ENCODE assay signal across 8 cellular contexts in genomic region chrX:47193475-47194241, GRCh38. TPM values are rescaled to one million over a fixed set of nuclear protein-coding genes. Genes with fewer than 3 reads are reported as not detected.
DNase-seq lines count a peak whose midpoint lies in the region; ATAC-seq, FAIRE-seq and TF ChIP-seq lines count a peak whose summit lies in the region.

Gene UBA1, plus strand, starts transcription at chrX:47193829. Its CDS starts 4,974 bp downstream, at chrX:47198803.

- intact Hi-C loops in Caco-2 (cut with micrococcal nuclease; ENCODE audit: unreplicated experiment) = loop anchor here (1.0 to 10.0 kb wide), 5 partner anchors 119 to 451 kb away; partner anchors contain the start of gene ZNF41

- H3K4me3 Mint-ChIP-seq in Caco-2 (ENCODE audit: unreplicated experiment) = peak within 1 kb of the TSS; percentile 82
- H3K4me3 Mint-ChIP-seq in activated CD8-positive, alpha-beta memory T cell treated with anti-CD3 and anti-CD28 coated beads, Interleukin-2, amount 10 ng/mL, durations not matched to agents 7 days and 5 days = peak within 1 kb of the TSS; percentile 89

- H2BK15ac ChIP-seq in H1 (ENCODE audit: low read length) = no peak within 1 kb of the TSS

- no peak within 1 kb of the TSS for H2BK20ac ChIP-seq in H1 (ENCODE audit: low read length)

- peaks cover 5 to 22% of the 10 kb centered on the region in 2 experiments for H4K20me1 ChIP-seq in H1 (replicated peaks in 1 of 2; ENCODE audit: control insufficient read depth in 1 of 2, insufficient read depth in 2 of 2, low read length in 2 of 2)

- H3K27me3 ChIP-seq in Caco-2 (replicated peaks; ENCODE audit: control insufficient read depth, insufficient read depth, low read length) = no peaks in the 10 kb centered on the region
- H3K27me3 ChIP-seq in HUES48 (ENCODE audit: control insufficient read depth, insufficient read depth, low read length) = no peaks in the 10 kb centered on the region
- no peaks in the 10 kb centered on the region for H3K27me3 ChIP-seq in NT2/D1 (ENCODE audit: insufficient read depth, insufficient read length)
- no peaks in the 10 kb centered on the region for H3K27me3 ChIP-seq in H1 (replicated peaks in 1 of 4; ENCODE audit: control insufficient read depth in 3 of 4, extremely low read depth in 1 of 4, insufficient read depth in 3 of 4, low read length in 3 of 4)

- no peaks in the 10 kb centered on the region for H3K36me3 ChIP-seq in Caco-2 (ENCODE audit: control insufficient read depth, insufficient read depth, low read length)
- H3K36me3 ChIP-seq in HUES48 (ENCODE audit: control insufficient read depth, insufficient read depth, low read length) = peaks cover 35% of the 10 kb centered on the region
- H3K36me3 ChIP-seq in NT2/D1 (ENCODE audit: insufficient read depth, insufficient read length, low read length) = peaks cover 42% of the 10 kb centered on the region
- peaks cover 0 to 21% (median 7%) of the 10 kb centered on the region in 4 experiments; a peak in 6 of 8 replicates for H3K36me3 ChIP-seq in H1 (ENCODE audit: control insufficient read depth in 2 of 4, insufficient read depth in 4 of 4, low read length in 3 of 4)

- ATAC-seq in GM21381 (IDR thresholded peaks at IDR 0.05; ENCODE audit: unreplicated experiment) = peak; percentile 65
- peak; percentile 74 for ATAC-seq in activated CD8-positive, alpha-beta memory T cell treated with anti-CD3 and anti-CD28 coated beads, Interleukin-2, amount 10 ng/mL, durations not matched to agents 7 days and 5 days

- CTCF ChIA-PET in Caco-2 (lab: Charles Lee) = interaction anchor here (0.7 to 0.8 kb wide), 2 partner anchors 107 to 329 kb away, joined by 3 to 4 read pairs; no protein-coding TSS in a partner anchor
- CTCF ChIA-PET in activated CD8-positive, alpha-beta memory T cell treated with anti-CD3 and anti-CD28 coated beads, Interleukin-2, amount 10 ng/mL, durations not matched to agents 7 days and 5 days (lab: Charles Lee) = interaction anchor here (1.0 to 1.8 kb wide), 6 partner anchors 45 to 329 kb away, joined by 3 to 8 read pairs (median 4); no protein-coding TSS in a partner anchor
- CTCF ChIA-PET in H1 (lab: Charles Lee; ENCODE audit: partially characterized antibody) = interaction anchor here (1.0 to 1.2 kb wide), 2 partner anchors 76 to 118 kb away, joined by 3 read pairs; no protein-coding TSS in a partner anchor

- 1% methylated on average over 22 of the region's 52 CpGs; no CpG with 5 or more reads in 1 of the 2 experiments for WGBS in H1 (ENCODE audit: extremely low coverage in 1 of 2, insufficient coverage in 1 of 2, insufficient read length in 1 of 2, insufficient replicate concordance in 2 of 2, low coverage in 1 of 2, low lambda C conversion rate in 2 of 2, missing lambda C conversion rate in 1 of 2), 2 experiments

- POLR2A ChIA-PET in Caco-2 (lab: Charles Lee) = interaction anchor here (1.0 kb wide), 1 partner anchor 119 kb away, joined by 4 read pairs; no protein-coding TSS in a partner anchor
- POLR2A ChIA-PET in H1 (lab: Charles Lee; ENCODE audit: partially characterized antibody) = interaction anchor here (1.0 to 1.5 kb wide), 6 partner anchors 12 to 168 kb away, joined by 3 to 6 read pairs (median 4); no protein-coding TSS in a partner anchor

- H3K27me3 Mint-ChIP-seq in Caco-2 (ENCODE audit: insufficient read depth, unreplicated experiment) = no peaks in the 10 kb centered on the region
- no peaks in the 10 kb centered on the region for H3K27me3 Mint-ChIP-seq in activated CD8-positive, alpha-beta memory T cell treated with anti-CD3 and anti-CD28 coated beads, Interleukin-2, amount 10 ng/mL, durations not matched to agents 7 days and 5 days

- H3K4me3 ChIP-seq in Caco-2 (ENCODE audit: low read depth, low read length) = peak within 1 kb of the TSS; percentile 75
- peak within 1 kb of the TSS; percentile 97 for H3K4me3 ChIP-seq in HUES48 (ENCODE audit: low read depth, low read length)
- peak within 1 kb of the TSS; percentile 84 for H3K4me3 ChIP-seq in NT2/D1 (ENCODE audit: insufficient read length, low read depth)
- H3K4me3 ChIP-seq in H1 (ENCODE audit: extremely low read depth in 1 of 4, insufficient read depth in 2 of 4, low read depth in 3 of 4, low read length in 4 of 4) = peak within 1 kb of the TSS; percentile 70 to 97 (median 83)

- TF ChIP-seq EP300 in H1 (IDR thresholded peaks at IDR 0.05; ENCODE audit: borderline replicate concordance in 1 of 2, low read depth in 2 of 2, low read length in 2 of 2) = no peak

- no peak within 1 kb of the TSS for H2BK12ac ChIP-seq in H1 (ENCODE audit: low read depth, low read length)

- peaks cover 3% of the 10 kb centered on the region; the same call in 1 of the 2 replicates for H3K79me1 ChIP-seq in H1 (ENCODE audit: low read depth, low read length)

- H2AFZ ChIP-seq in H1 (ENCODE audit: low read length) = no peak within 1 kb of the TSS

- H3K4me1 Mint-ChIP-seq in Caco-2 (ENCODE audit: low read depth, unreplicated experiment) = peaks cover 9% of the 10 kb centered on the region
- H3K4me1 Mint-ChIP-seq in activated CD8-positive, alpha-beta memory T cell treated with anti-CD3 and anti-CD28 coated beads, Interleukin-2, amount 10 ng/mL, durations not matched to agents 7 days and 5 days = peaks cover 47% of the 10 kb centered on the region

- H3K23me2 ChIP-seq in H1 (ENCODE audit: low read depth, low read length) = peaks cover 2% of the 10 kb centered on the region; the same call in 1 of the 2 replicates

- H3K9ac ChIP-seq in HUES48 (ENCODE audit: low read depth, low read length) (peak within 1 kb of the TSS; percentile 94), NT2/D1 (ENCODE audit: insufficient read length, low read depth) (peak within 1 kb of the TSS; percentile 82), H1 (replicated peaks in 1 of 4; ENCODE audit: extremely low read depth in 1 of 4, low read depth in 3 of 4, low read length in 3 of 4) (peak within 1 kb of the TSS; percentile 87 to 98 (median 93))

- TF ChIP-seq POLR2A in H1 (IDR thresholded peaks at IDR 0.05; ENCODE audit: control extremely low read depth in 1 of 2, low read depth in 2 of 2, low read length in 2 of 2) = peak in 1 of 2 experiments; percentile 84; a peak in 2 of 3 replicates

- FAIRE-seq in H1 (lab: Jason Lieb, UNC) = peak; percentile 68

- no peak within 1 kb of the TSS for H4K91ac ChIP-seq in H1 (replicated peaks; ENCODE audit: insufficient read length, low read length)

- H3K27ac ChIP-seq in HUES48 (ENCODE audit: low read depth, low read length) = peak within 1 kb of the TSS; percentile 92
- H3K27ac ChIP-seq in H1 (ENCODE audit: low read depth, low read length) = peak within 1 kb of the TSS; percentile 85

- H3K4me1 ChIP-seq in Caco-2 (peaks cover 3% of the 10 kb centered on the region; the same call in 1 of the 2 replicates), HUES48 (ENCODE audit: control insufficient read depth, insufficient read depth, low read length) (peaks cover 44% of the 10 kb centered on the region), NT2/D1 (ENCODE audit: insufficient read depth, insufficient read length) (peaks cover 21% of the 10 kb centered on the region), H1 (replicated peaks in 1 of 4; ENCODE audit: control insufficient read depth in 3 of 4, insufficient read depth in 4 of 4, low read length in 3 of 4) (peaks cover 2 to 16% (median 9%) of the 10 kb centered on the region in 4 experiments)

- H2BK5ac ChIP-seq in H1 (ENCODE audit: low read depth, low read length) = peak within 1 kb of the TSS; percentile 71; the same call in 1 of the 2 replicates

- peak within 1 kb of the TSS; percentile 74 for H4K5ac ChIP-seq in H1 (ENCODE audit: insufficient read length, low read depth, low read length)

- H3K27ac Mint-ChIP-seq in Caco-2 (ENCODE audit: unreplicated experiment) = peak within 1 kb of the TSS; percentile 94
- H3K27ac Mint-ChIP-seq in activated CD8-positive, alpha-beta memory T cell treated with anti-CD3 and anti-CD28 coated beads, Interleukin-2, amount 10 ng/mL, durations not matched to agents 7 days and 5 days = peak within 1 kb of the TSS; percentile 95

- H3K36me3 Mint-ChIP-seq in Caco-2 (ENCODE audit: insufficient read depth, unreplicated experiment) = peaks cover 46% of the 10 kb centered on the region
- peaks cover 12% of the 10 kb centered on the region for H3K36me3 Mint-ChIP-seq in activated CD8-positive, alpha-beta memory T cell treated with anti-CD3 and anti-CD28 coated beads, Interleukin-2, amount 10 ng/mL, durations not matched to agents 7 days and 5 days

- H3K4me2 ChIP-seq in H1 (ENCODE audit: insufficient read depth in 1 of 2, low read depth in 2 of 2, low read length in 2 of 2) = peak within 1 kb of the TSS; percentile 64 to 93

- H2BK120ac ChIP-seq in H1 (replicated peaks; ENCODE audit: low read depth, low read length) = no peak within 1 kb of the TSS

- H4K8ac ChIP-seq in H1 (ENCODE audit: extremely low read depth, insufficient read depth, low read length) = peak within 1 kb of the TSS; percentile 88; the same call in 1 of the 2 replicates

- H3K18ac ChIP-seq in H1 (ENCODE audit: extremely low read depth, low read length) = no peak within 1 kb of the TSS; the same call in none of the 2 replicates

- BruUV-seq in Caco-2 (replicated peaks; lab: Mats Ljungman, UMichigan) = TSS peak; percentile 52

- peak within 1 kb of the TSS; percentile 59 for H3K56ac ChIP-seq in H1 (replicated peaks; ENCODE audit: insufficient read length, low read depth, low read length)

- H3K9me3 Mint-ChIP-seq in Caco-2 (ENCODE audit: unreplicated experiment) = no peaks in the 10 kb centered on the region
- no peaks in the 10 kb centered on the region for H3K9me3 Mint-ChIP-seq in activated CD8-positive, alpha-beta memory T cell treated with anti-CD3 and anti-CD28 coated beads, Interleukin-2, amount 10 ng/mL, durations not matched to agents 7 days and 5 days (ENCODE audit: low read depth)

- TF ChIP-seq CTCF in Caco-2 (IDR thresholded peaks at IDR 0.05; ENCODE audit: insufficient read depth in 1 of 2, low read depth in 1 of 2, low read length in 1 of 2, severe bottlenecking in 1 of 2, unreplicated experiment in 1 of 2) (peak; percentile 46), H1 (IDR thresholded peaks at IDR 0.05; ENCODE audit: control extremely low read depth in 1 of 3, insufficient read depth in 1 of 3, low read depth in 1 of 3, low read length in 3 of 3) (peak in 2 of 3 experiments; percentile 55 to 72; a peak in 3 of 4 replicates)

- no peak within 1 kb of the TSS for H3K14ac ChIP-seq in H1 (ENCODE audit: insufficient read length)

- H3K23ac ChIP-seq in H1 (ENCODE audit: insufficient read length) = no peak within 1 kb of the TSS

- H3K4ac ChIP-seq in H1 (replicated peaks; ENCODE audit: insufficient read length, low read depth, low read length) = no peak within 1 kb of the TSS

- H2AK5ac ChIP-seq in H1 (ENCODE audit: low read depth, low read length) = no peak within 1 kb of the TSS

- peaks cover 19 to 47% of the 10 kb centered on the region in 2 experiments; a peak in 3 of 4 replicates for H3K79me2 ChIP-seq in H1 (ENCODE audit: control insufficient read depth in 1 of 2, insufficient read depth in 2 of 2, low read length in 2 of 2)

- peak; percentile 74 to 78 for TF ChIP-seq RAD21 in H1 (IDR thresholded peaks at IDR 0.05 in 1 of 2, conservative IDR thresholded peaks at IDR 0.05 in 1 of 2; ENCODE audit: low read depth in 2 of 2, low read length in 2 of 2)

- DNase-seq in Caco-2 = peak; percentile 91 to 92
- DNase-seq in NT2/D1 (ENCODE audit: low read depth, low spot score) = peak; percentile 95
- peak; percentile 95 for DNase-seq in activated CD8-positive, alpha-beta memory T cell treated with anti-CD3 and anti-CD28 coated beads, Interleukin-2, amount 10 ng/mL, durations not matched to agents 7 days and 5 days
- DNase-seq in H1 (ENCODE audit: low read depth in 1 of 2, low spot score in 2 of 2) = peak in 1 of 2 experiments; percentile 87
- DNase-seq in mesenteric fat pad (ENCODE audit: low spot score) = peak; percentile 99
- peak; percentile 57 for DNase-seq in stimulated activated CD8-positive, alpha-beta memory T cell treated with anti-CD3 and anti-CD28 coated beads, Interleukin-15, amount 100 ng/mL, for 24 hours (ENCODE audit: low read depth)

- no peaks in the 10 kb centered on the region for H3K9me3 ChIP-seq in Caco-2
- no peaks in the 10 kb centered on the region for H3K9me3 ChIP-seq in HUES48 (ENCODE audit: control insufficient read depth, insufficient read depth, low read length)
- H3K9me3 ChIP-seq in NT2/D1 (ENCODE audit: insufficient read depth, low read length) = no peaks in the 10 kb centered on the region
- no peaks in the 10 kb centered on the region for H3K9me3 ChIP-seq in H1 (ENCODE audit: insufficient read depth in 2 of 2, low read depth in 1 of 2, low read length in 1 of 2)

RNA-seq across cellular contexts. Expression of gene UBA1, which starts in this region (rescaled TPM):
- total RNA-seq in Caco-2 (2022) (156 and 157 TPM in 2 replicates), mesenteric fat pad (189 TPM)
- total RNA-seq in activated CD8-positive, alpha-beta memory T cell treated with anti-CD3 and anti-CD28 coated beads, Interleukin-2, amount 10 ng/mL, durations not matched to agents 7 days and 5 days = 100 to 1,000 TPM; 177 to 204 TPM
- total RNA-seq in H1 (2021; fragmentation: NEBNext Ultra II Directional; extraction: Animal tissue kit (Norgen Biotek cat#: 25700)) = 313 and 325 TPM in 2 replicates
- polyA plus RNA-seq in H1 (2011; rRNA removed) = 458 and 562 TPM in 2 replicates
- polyA plus RNA-seq in H1 (2011; cell fraction: cytosol; rRNA removed) = 389 TPM
- 640 TPM for polyA plus RNA-seq in H1 (2011; cell fraction: nucleus; rRNA removed)
- 242 to 369 TPM (median 343 TPM) in 4 replicates for polyA plus RNA-seq in H1 (2012, experiment 1 of 2)
- 340 TPM for polyA plus RNA-seq in H1 (2012, experiment 2 of 2)
- polyA plus RNA-seq in H1 (2013, experiment 1 of 2) = 179 TPM
- polyA plus RNA-seq in H1 (2013, experiment 2 of 2) = 156 TPM
- polyA minus RNA-seq in H1 (2011; rRNA and poly(A)+ RNA removed) = 380 and 389 TPM in 2 replicates
- polyA minus RNA-seq in H1 (2011; cell fraction: cytosol; rRNA and poly(A)+ RNA removed) = 162 TPM
- polyA minus RNA-seq in H1 (2011; cell fraction: nucleus; rRNA and poly(A)+ RNA removed) = 128 TPM
